In the genomic region with DNA sequence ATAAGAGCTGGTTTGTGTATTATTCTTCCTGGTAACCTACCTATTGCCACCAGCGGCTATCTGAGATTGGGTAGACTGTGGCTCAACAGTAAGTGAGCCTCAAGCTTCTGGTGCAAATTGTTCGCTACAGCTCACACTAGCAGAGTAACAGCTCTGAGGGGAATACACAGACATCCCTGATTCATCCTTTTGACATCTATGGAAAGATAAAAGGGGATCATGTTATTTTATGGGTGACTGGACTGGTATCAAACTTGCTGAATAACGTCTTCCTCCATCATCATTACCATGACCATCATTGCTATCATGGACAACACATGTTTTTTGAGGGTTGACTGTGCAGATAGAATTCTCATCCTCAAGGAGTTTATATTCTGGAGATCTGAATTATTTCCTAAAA, we compare ENCODE assay signal across 3 cellular contexts.
TF ChIP-seq lines count a peak whose summit lies in the region.

No MANE protein-coding gene starts in this region.

TF ChIP-seq in A549, 52 proteins besides CTCF, POLR2A, EP300 and RAD21 (continued from another document):
- TF ChIP-seq KDM1A (IDR thresholded peaks at IDR 0.05; ENCODE audit: low read depth) (no peak), RFX5 (IDR thresholded peaks at IDR 0.05) (no peak), HOXB5 (CRISPR knock-in tag; IDR thresholded peaks at IDR 0.05) (no peak), NFE2L2 (conservative IDR thresholded peaks at IDR 0.05; ENCODE audit: low read length) (no peak), RARB (CRISPR knock-in tag; IDR thresholded peaks at IDR 0.05) (no peak), HOXB13 (CRISPR knock-in tag; IDR thresholded peaks at IDR 0.05; ENCODE audit: low read depth) (no peak), FOXS1 (CRISPR knock-in tag; IDR thresholded peaks at IDR 0.05) (no peak), SMC3 (IDR thresholded peaks at IDR 0.05) (no peak), TFCP2L1 (CRISPR knock-in tag; IDR thresholded peaks at IDR 0.05) (no peak), ZNF302 (CRISPR knock-in tag; IDR thresholded peaks at IDR 0.05) (no peak)
- TF ChIP-seq, protein P1, sequence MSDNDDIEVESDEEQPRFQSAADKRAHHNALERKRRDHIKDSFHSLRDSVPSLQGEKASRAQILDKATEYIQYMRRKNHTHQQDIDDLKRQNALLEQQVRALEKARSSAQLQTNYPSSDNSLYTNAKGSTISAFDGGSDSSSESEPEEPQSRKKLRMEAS (IDR thresholded peaks at IDR 0.05): no peak
- TF ChIP-seq, protein P2, sequence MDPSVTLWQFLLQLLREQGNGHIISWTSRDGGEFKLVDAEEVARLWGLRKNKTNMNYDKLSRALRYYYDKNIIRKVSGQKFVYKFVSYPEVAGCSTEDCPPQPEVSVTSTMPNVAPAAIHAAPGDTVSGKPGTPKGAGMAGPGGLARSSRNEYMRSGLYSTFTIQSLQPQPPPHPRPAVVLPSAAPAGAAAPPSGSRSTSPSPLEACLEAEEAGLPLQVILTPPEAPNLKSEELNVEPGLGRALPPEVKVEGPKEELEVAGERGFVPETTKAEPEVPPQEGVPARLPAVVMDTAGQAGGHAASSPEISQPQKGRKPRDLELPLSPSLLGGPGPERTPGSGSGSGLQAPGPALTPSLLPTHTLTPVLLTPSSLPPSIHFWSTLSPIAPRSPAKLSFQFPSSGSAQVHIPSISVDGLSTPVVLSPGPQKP (IDR thresholded peaks at IDR 0.05; ENCODE audit: low read depth, low read length): no peak
- TF ChIP-seq, protein P3, sequence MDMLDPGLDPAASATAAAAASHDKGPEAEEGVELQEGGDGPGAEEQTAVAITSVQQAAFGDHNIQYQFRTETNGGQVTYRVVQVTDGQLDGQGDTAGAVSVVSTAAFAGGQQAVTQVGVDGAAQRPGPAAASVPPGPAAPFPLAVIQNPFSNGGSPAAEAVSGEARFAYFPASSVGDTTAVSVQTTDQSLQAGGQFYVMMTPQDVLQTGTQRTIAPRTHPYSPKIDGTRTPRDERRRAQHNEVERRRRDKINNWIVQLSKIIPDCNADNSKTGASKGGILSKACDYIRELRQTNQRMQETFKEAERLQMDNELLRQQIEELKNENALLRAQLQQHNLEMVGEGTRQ (IDR thresholded peaks at IDR 0.05): no peak

TF ChIP-seq in HCT116, 20 proteins besides CTCF, POLR2A, EP300 and RAD21 (continued from another document):
- TF ChIP-seq SRF (IDR thresholded peaks at IDR 0.05; ENCODE audit: low read depth): no peak
- no peak for TF ChIP-seq CBX3 (IDR thresholded peaks at IDR 0.05; ENCODE audit: low read depth)
- TF ChIP-seq POLR2AphosphoS5 (IDR thresholded peaks at IDR 0.05; ENCODE audit: low read depth, low read length): no peak
- TF ChIP-seq EZH2phosphoT487 (IDR thresholded peaks at IDR 0.05; ENCODE audit: borderline replicate concordance): no peak
- TF ChIP-seq ZFX (IDR thresholded peaks at IDR 0.05): no peak

TF ChIP-seq in GM12878, 131 proteins besides CTCF, POLR2A, EP300 and RAD21 (continued from another document):
- TF ChIP-seq, protein P4, sequence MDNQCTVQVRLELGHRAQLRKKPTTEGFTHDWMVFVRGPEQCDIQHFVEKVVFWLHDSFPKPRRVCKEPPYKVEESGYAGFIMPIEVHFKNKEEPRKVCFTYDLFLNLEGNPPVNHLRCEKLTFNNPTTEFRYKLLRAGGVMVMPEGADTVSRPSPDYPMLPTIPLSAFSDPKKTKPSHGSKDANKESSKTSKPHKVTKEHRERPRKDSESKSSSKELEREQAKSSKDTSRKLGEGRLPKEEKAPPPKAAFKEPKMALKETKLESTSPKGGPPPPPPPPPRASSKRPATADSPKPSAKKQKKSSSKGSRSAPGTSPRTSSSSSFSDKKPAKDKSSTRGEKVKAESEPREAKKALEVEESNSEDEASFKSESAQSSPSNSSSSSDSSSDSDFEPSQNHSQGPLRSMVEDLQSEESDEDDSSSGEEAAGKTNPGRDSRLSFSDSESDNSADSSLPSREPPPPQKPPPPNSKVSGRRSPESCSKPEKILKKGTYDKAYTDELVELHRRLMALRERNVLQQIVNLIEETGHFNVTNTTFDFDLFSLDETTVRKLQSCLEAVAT (IDR thresholded peaks at IDR 0.05): 0 out of 2 replicates have a peak, but pooled peaks have one; percentile 0
